In the genomic region with DNA sequence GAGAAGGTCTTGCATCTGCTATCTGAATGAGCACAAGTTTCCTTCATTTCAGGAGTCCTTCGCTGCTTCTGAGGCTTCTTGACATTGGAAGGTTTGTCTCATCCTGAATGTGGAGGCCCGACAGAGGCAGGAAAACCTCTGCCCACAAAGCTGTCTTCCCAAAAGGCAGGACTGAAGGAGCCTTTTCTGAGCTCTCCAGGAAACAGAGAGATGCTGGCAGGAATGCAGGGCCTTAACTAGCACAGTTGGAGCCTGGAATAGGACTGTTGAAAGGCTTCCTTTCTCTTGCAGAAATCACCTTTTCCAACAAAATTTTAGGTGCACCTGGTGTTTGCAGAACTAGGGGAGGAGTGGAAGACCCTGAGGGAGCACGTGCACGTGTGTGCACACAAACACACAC, we compare ENCODE assay signal across 1 cellular context.
TF ChIP-seq lines count a peak whose summit lies in the region.

No MANE protein-coding gene starts in this region.

TF ChIP-seq in GM23338, 12 proteins besides CTCF, POLR2A, EP300 and RAD21 (continued from another document):
- TF ChIP-seq, protein P1, sequence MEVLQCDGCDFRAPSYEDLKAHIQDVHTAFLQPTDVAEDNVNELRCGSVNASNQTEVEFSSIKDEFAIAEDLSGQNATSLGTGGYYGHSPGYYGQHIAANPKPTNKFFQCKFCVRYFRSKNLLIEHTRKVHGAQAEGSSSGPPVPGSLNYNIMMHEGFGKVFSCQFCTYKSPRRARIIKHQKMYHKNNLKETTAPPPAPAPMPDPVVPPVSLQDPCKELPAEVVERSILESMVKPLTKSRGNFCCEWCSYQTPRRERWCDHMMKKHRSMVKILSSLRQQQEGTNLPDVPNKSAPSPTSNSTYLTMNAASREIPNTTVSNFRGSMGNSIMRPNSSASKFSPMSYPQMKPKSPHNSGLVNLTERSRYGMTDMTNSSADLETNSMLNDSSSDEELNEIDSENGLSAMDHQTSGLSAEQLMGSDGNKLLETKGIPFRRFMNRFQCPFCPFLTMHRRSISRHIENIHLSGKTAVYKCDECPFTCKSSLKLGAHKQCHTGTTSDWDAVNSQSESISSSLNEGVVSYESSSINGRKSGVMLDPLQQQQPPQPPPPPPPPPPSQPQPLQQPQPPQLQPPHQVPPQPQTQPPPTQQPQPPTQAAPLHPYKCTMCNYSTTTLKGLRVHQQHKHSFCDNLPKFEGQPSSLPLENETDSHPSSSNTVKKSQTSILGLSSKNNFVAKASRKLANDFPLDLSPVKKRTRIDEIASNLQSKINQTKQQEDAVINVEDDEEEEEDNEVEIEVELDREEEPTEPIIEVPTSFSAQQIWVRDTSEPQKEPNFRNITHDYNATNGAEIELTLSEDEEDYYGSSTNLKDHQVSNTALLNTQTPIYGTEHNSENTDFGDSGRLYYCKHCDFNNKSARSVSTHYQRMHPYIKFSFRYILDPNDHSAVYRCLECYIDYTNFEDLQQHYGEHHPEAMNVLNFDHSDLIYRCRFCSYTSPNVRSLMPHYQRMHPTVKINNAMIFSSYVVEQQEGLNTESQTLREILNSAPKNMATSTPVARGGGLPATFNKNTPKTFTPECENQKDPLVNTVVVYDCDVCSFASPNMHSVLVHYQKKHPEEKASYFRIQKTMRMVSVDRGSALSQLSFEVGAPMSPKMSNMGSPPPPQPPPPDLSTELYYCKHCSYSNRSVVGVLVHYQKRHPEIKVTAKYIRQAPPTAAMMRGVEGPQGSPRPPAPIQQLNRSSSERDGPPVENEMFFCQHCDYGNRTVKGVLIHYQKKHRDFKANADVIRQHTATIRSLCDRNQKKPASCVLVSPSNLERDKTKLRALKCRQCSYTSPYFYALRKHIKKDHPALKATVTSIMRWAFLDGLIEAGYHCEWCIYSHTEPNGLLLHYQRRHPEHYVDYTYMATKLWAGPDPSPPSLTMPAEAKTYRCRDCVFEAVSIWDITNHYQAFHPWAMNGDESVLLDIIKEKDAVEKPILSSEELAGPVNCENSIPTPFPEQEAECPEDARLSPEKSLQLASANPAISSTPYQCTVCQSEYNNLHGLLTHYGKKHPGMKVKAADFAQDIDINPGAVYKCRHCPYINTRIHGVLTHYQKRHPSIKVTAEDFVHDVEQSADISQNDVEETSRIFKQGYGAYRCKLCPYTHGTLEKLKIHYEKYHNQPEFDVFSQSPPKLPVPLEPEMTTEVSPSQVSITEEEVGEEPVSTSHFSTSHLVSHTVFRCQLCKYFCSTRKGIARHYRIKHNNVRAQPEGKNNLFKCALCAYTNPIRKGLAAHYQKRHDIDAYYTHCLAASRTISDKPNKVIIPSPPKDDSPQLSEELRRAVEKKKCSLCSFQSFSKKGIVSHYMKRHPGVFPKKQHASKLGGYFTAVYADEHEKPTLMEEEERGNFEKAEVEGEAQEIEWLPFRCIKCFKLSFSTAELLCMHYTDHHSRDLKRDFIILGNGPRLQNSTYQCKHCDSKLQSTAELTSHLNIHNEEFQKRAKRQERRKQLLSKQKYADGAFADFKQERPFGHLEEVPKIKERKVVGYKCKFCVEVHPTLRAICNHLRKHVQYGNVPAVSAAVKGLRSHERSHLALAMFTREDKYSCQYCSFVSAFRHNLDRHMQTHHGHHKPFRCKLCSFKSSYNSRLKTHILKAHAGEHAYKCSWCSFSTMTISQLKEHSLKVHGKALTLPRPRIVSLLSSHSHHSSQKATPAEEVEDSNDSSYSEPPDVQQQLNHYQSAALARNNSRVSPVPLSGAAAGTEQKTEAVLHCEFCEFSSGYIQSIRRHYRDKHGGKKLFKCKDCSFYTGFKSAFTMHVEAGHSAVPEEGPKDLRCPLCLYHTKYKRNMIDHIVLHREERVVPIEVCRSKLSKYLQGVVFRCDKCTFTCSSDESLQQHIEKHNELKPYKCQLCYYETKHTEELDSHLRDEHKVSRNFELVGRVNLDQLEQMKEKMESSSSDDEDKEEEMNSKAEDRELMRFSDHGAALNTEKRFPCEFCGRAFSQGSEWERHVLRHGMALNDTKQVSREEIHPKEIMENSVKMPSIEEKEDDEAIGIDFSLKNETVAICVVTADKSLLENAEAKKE (CRISPR knock-in tag; IDR thresholded peaks at IDR 0.05), result peak; percentile 80; the same call in 1 of the 2 replicates
TF ChIP-seq in GM23338: peak in this region for 1.
